In the genomic region with DNA sequence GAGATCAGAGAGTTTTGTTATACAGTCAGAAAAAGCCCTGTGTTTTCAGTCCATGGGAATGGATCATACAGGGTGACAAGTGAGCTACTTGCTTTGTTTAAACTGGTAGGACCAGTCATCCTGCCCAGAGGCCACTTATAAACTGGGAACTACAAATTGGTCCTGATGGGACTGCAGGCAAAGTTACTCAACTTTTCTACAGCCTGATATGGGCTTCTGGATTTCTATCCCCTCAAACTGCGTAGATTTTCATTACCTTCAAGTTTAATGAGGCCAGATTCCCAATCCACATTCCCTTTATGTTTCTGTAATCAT, we compare ENCODE assay signal across 33 cellular contexts.
"Had no signal": no experiment of that assay in that cellular context is flagged by ENCODE, and none has a peak within 500 bp of the region (broad histone marks: within the 10 kb centered on the region; RNA-seq: fewer than 3 reads in every experiment).

No MANE protein-coding gene starts in this region.

- DNase-seq: activated CD4-positive, alpha-beta T cell treated with anti-CD3 and anti-CD28 coated beads, Interleukin-2, amount 10 ng/mL, durations not matched to agents 24 days and 14 days; activated CD4-positive, alpha-beta T cell treated with anti-CD3 and anti-CD28 coated beads, Interleukin-2, amount 50 U/mL, for 48 hours; activated CD4-positive, CD25-positive, alpha-beta regulatory T cell; activated CD8-positive, alpha-beta memory T cell treated with anti-CD3 and anti-CD28 coated beads, Interleukin-2, amount 50 U/mL, for 4 hours; activated CD8-positive, alpha-beta T cell treated with anti-CD3 and anti-CD28 coated beads, Interleukin-2, amount 10 ng/mL, durations not matched to agents 7 days and 5 days; activated gamma-delta T cell treated with Interleukin-2 at 50 U/mL for 16 hours; activated naive CD4-positive, alpha-beta T cell treated with anti-CD3 and anti-CD28 coated beads for 36 hours; activated naive CD8-positive, alpha-beta T cell treated with anti-CD3 and anti-CD28 coated beads, Interleukin-2, amount 50 U/mL, for 24 hours; activated T-cell treated with anti-CD3 and anti-CD28 coated beads for 4 hours; activated T-cell treated with anti-CD3 and anti-CD28 coated beads, Interleukin-2, amount 50 U/mL, for 4 hours; amniotic stem cell; aorta; Kasumi-1; KBM-7; NCI-H1092 treated with DMSO at 0.1 percent for 48 hours; NCI-H1417; NCI-H146; NCI-H187; NCI-H2029 treated with DMSO at 0.1 percent for 48 hours; NCI-H2107; NCI-H2171; NCI-H510A; NCI-H526; NCI-H748 treated with DMSO at 0.1 percent for 48 hours; PC-9; SIG-M5; T-cell; T-helper 17 cell; WERI-Rb-1 had no signal

- H3K27me3 ChIP-seq: cardiac muscle cell had no signal

- H3K4me3 ChIP-seq: cardiac muscle cell, PC-9 had no signal

- ATAC-seq: activated CD8-positive, alpha-beta T cell treated with anti-CD3 and anti-CD28 coated beads, Interleukin-2, amount 10 ng/mL, durations not matched to agents 7 days and 5 days; activated naive CD4-positive, alpha-beta T cell treated with anti-CD3 and anti-CD28 coated beads, Interleukin-2, amount 50 U/mL, for 72 hours; activated naive CD8-positive, alpha-beta T cell treated with anti-CD3 and anti-CD28 coated beads, Interleukin-2, amount 50 U/mL, for 24 hours; activated T-cell treated with anti-CD3 and anti-CD28 coated beads, Interleukin-2, amount 50 U/mL, for 4 hours; Right ventricle myocardium inferior; T-cell; T-helper 17 cell had no signal

- H3K27ac ChIP-seq: cardiac muscle cell, PC-9, RWPE1, WERI-Rb-1 had no signal
